Comparison of ENCODE assay signal across 1 cellular context in the genomic region with DNA sequence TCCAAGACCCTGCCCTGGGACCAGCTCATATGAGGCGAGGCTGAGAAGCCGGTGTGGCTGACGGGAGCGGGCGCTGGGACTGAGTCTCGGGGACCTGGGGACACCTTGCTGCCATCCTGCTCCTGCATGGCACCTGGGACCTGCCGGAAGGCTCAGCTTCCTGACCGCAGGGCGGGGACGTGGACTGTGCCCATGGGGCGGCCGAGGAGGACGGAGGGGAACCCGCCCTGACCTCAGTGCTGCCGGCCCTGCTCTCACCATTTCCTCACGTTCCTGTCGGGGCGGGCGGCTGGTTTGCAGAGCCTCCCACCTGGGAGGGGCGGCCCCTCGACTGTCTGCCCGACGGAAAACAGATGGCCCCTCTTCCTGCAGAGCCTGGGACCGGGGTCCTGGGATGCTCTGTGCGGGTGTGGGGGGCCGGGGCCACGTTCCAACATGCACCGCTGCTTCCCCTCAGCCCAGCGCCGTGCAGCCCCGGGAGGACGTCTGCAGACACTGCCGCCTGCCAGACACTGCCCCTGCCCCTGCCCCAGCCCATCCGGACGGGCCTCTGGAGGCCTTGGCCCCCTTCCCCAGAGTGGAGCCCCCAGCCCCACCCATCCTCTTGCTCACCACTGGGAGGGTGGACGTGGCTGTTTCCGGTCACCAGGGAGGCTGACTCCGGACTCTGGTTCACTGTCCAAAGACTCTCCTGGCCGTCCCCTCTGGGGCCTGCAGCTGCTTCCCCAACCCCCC.
TF ChIP-seq lines count a peak whose summit lies in the region.

No MANE protein-coding gene starts in this region.

TF ChIP-seq in HCT116, 20 proteins besides CTCF, POLR2A, EP300 and RAD21:
- TF ChIP-seq SRF (IDR thresholded peaks at IDR 0.05; ENCODE audit: low read depth) (no peak), SP1 (IDR thresholded peaks at IDR 0.05; ENCODE audit: low read depth) (no peak), SIN3A (IDR thresholded peaks at IDR 0.05; ENCODE audit: low read depth) (no peak), ELF1 (IDR thresholded peaks at IDR 0.05; ENCODE audit: borderline replicate concordance, low read depth) (no peak), ZFX (IDR thresholded peaks at IDR 0.05) (no peak), FOSL1 (IDR thresholded peaks at IDR 0.05; ENCODE audit: low read depth) (no peak), EZH2 (IDR thresholded peaks at IDR 0.05) (no peak), CEBPB (IDR thresholded peaks at IDR 0.05; ENCODE audit: low read depth) (no peak), YY1 (IDR thresholded peaks at IDR 0.05; ENCODE audit: extremely low read depth, insufficient replicate concordance, low read depth, low read length) (no peak), EGR1 (IDR thresholded peaks at IDR 0.05; ENCODE audit: low read depth) (no peak), CBX3 (IDR thresholded peaks at IDR 0.05; ENCODE audit: low read depth) (no peak), POLR2AphosphoS5 (IDR thresholded peaks at IDR 0.05; ENCODE audit: low read depth, low read length) (no peak)
- TF ChIP-seq, protein P1, sequence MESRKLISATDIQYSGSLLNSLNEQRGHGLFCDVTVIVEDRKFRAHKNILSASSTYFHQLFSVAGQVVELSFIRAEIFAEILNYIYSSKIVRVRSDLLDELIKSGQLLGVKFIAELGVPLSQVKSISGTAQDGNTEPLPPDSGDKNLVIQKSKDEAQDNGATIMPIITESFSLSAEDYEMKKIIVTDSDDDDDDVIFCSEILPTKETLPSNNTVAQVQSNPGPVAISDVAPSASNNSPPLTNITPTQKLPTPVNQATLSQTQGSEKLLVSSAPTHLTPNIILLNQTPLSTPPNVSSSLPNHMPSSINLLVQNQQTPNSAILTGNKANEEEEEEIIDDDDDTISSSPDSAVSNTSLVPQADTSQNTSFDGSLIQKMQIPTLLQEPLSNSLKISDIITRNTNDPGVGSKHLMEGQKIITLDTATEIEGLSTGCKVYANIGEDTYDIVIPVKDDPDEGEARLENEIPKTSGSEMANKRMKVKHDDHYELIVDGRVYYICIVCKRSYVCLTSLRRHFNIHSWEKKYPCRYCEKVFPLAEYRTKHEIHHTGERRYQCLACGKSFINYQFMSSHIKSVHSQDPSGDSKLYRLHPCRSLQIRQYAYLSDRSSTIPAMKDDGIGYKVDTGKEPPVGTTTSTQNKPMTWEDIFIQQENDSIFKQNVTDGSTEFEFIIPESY (IDR thresholded peaks at IDR 0.05; ENCODE audit: extremely low read depth, insufficient replicate concordance, low read length) = no peak
- TF ChIP-seq, protein P2, sequence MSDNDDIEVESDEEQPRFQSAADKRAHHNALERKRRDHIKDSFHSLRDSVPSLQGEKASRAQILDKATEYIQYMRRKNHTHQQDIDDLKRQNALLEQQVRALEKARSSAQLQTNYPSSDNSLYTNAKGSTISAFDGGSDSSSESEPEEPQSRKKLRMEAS (IDR thresholded peaks at IDR 0.05) = no peak
- TF ChIP-seq, protein P3, sequence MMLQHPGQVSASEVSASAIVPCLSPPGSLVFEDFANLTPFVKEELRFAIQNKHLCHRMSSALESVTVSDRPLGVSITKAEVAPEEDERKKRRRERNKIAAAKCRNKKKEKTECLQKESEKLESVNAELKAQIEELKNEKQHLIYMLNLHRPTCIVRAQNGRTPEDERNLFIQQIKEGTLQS (IDR thresholded peaks at IDR 0.05) = no peak
- TF ChIP-seq, protein P4, sequence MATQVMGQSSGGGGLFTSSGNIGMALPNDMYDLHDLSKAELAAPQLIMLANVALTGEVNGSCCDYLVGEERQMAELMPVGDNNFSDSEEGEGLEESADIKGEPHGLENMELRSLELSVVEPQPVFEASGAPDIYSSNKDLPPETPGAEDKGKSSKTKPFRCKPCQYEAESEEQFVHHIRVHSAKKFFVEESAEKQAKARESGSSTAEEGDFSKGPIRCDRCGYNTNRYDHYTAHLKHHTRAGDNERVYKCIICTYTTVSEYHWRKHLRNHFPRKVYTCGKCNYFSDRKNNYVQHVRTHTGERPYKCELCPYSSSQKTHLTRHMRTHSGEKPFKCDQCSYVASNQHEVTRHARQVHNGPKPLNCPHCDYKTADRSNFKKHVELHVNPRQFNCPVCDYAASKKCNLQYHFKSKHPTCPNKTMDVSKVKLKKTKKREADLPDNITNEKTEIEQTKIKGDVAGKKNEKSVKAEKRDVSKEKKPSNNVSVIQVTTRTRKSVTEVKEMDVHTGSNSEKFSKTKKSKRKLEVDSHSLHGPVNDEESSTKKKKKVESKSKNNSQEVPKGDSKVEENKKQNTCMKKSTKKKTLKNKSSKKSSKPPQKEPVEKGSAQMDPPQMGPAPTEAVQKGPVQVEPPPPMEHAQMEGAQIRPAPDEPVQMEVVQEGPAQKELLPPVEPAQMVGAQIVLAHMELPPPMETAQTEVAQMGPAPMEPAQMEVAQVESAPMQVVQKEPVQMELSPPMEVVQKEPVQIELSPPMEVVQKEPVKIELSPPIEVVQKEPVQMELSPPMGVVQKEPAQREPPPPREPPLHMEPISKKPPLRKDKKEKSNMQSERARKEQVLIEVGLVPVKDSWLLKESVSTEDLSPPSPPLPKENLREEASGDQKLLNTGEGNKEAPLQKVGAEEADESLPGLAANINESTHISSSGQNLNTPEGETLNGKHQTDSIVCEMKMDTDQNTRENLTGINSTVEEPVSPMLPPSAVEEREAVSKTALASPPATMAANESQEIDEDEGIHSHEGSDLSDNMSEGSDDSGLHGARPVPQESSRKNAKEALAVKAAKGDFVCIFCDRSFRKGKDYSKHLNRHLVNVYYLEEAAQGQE (IDR thresholded peaks at IDR 0.05; ENCODE audit: low read depth) = no peak
TF ChIP-seq in HCT116: peak in this region for 0.
